Comparison of ENCODE assay signal across 16 cellular contexts in genomic region chr20:53764416-53764800, GRCh38.
A peak's percentile ranks its signal among the peaks of the same experiment; 100 is the strongest.
DNase-seq lines count a peak whose midpoint lies in the region; ATAC-seq, FAIRE-seq and TF ChIP-seq lines count a peak whose summit lies in the region.
"Had no signal": no experiment of that assay in that cellular context is flagged by ENCODE, and none has a peak within 500 bp of the region (broad histone marks: within the 10 kb centered on the region; RNA-seq: fewer than 3 reads in every experiment).

No MANE protein-coding gene starts in this region.

- no peak for TF ChIP-seq POLR2A in gastroesophageal sphincter (IDR thresholded peaks at IDR 0.05)

- H3K27me3 ChIP-seq in HUES48 (ENCODE audit: control insufficient read depth, insufficient read depth, low read length) (no peaks in the 10 kb centered on the region), gastroesophageal sphincter (no peaks in the 10 kb centered on the region)

- ATAC-seq in gastroesophageal sphincter: no peak

- no peak for TF ChIP-seq EP300 in gastroesophageal sphincter (IDR thresholded peaks at IDR 0.05)

- in situ Hi-C loops in ACHN (cut with HindIII; ENCODE audit: low pct_ligation_motif_present, low pct_unique_long_range_greater_than_20kb, low sequenced_read_pairs): loop anchor here (25.0 kb wide), 1 partner anchor 148 kb away; no protein-coding TSS in a partner anchor

- TF ChIP-seq CTCF in kidney (IDR thresholded peaks at IDR 0.05; ENCODE audit: borderline replicate concordance, extremely low read depth, insufficient read depth): no peak
- TF ChIP-seq CTCF in retinal pigment epithelial cell (conservative IDR thresholded peaks at IDR 0.05; ENCODE audit: low read depth, low read length): no peak
- no peak for TF ChIP-seq CTCF in gastroesophageal sphincter (IDR thresholded peaks at IDR 0.05)

- intact Hi-C loops in kidney (cut with DNase I): no loop called here

- H3K27ac ChIP-seq in HUES48 (ENCODE audit: low read depth, low read length) (peak overlapping the region; percentile 81), adipose tissue (ENCODE audit: low read depth, low read length) (peak overlapping the region; percentile 24), kidney (ENCODE audit: low read depth in 2 of 2, low read length in 2 of 2) (no peak overlapping the region), gastroesophageal sphincter (no peak overlapping the region)
- H3K27ac ChIP-seq: epithelial cell of prostate, PC-9 had no signal

- 24 to 63% (median 42%) methylated on average over 2 of the region's 2 CpGs for WGBS in adipose tissue, 3 donors
- 24 to 26% methylated on average over 2 of the region's 2 CpGs for WGBS in gastroesophageal sphincter (ENCODE audit: low coverage in 1 of 2), 2 donors

- FAIRE-seq in kidney (lab: Jason Lieb, UNC): no peak

- H3K9ac ChIP-seq in HUES48 (ENCODE audit: low read depth, low read length) (peak overlapping the region; percentile 55), kidney (ENCODE audit: low read length in 2 of 2) (no peak overlapping the region)

- H3K4me3 ChIP-seq in HUES48 (ENCODE audit: low read depth, low read length): peak overlapping the region; percentile 15; the same call in 1 of the 2 replicates
- H3K4me3 ChIP-seq in kidney (ENCODE audit: low read length in 2 of 2): peak overlapping the region; percentile 43 to 50
- peak overlapping the region; percentile 15 for H3K4me3 ChIP-seq in retinal pigment epithelial cell (ENCODE audit: low read length)
- H3K4me3 ChIP-seq in gastroesophageal sphincter: no peak overlapping the region
- H3K4me3 ChIP-seq: lung, PC-9 had no signal

- H3K4me1 ChIP-seq in HUES48 (ENCODE audit: control insufficient read depth, insufficient read depth, low read length) (peaks cover 40% of the 10 kb centered on the region), kidney (ENCODE audit: control insufficient read depth in 1 of 2, insufficient read depth in 1 of 2, low read depth in 1 of 2, low read length in 2 of 2) (peaks cover 0 to 6% of the 10 kb centered on the region in 2 donors), gastroesophageal sphincter (no peaks in the 10 kb centered on the region)

- no peaks in the 10 kb centered on the region for H3K9me3 ChIP-seq in HUES48 (ENCODE audit: control insufficient read depth, insufficient read depth, low read length)
- H3K9me3 ChIP-seq in kidney (ENCODE audit: control insufficient read depth in 1 of 2, low read length in 2 of 2): no peaks in the 10 kb centered on the region
- H3K9me3 ChIP-seq in gastroesophageal sphincter: no peaks in the 10 kb centered on the region

- DNase-seq in kidney: no peak
- DNase-seq in retinal pigment epithelial cell (ENCODE audit: low read depth): no peak
- DNase-seq in ACHN: no peak
- no peak for DNase-seq in stimulated activated naive CD4-positive, alpha-beta T cell (lab: John Stamatoyannopoulos, UW)
- DNase-seq in glomerular visceral epithelial cell (ENCODE audit: extremely low spot score): no peak
- DNase-seq: activated CD4-positive, alpha-beta T cell treated with anti-CD3 and anti-CD28 coated beads, Interleukin-2, amount 50 U/mL, for 48 hours; hippocampal formation; stimulated activated CD4-positive, alpha-beta T cell treated with anti-CD3 and anti-CD28 coated beads, Interleukin-4, amount 100 ng/mL, for 4 hours; stimulated activated naive CD4-positive, alpha-beta T cell treated with Interleukin-2 at 50 U/mL for 16 hours; T-helper 2 cell had no signal

- no peaks in the 10 kb centered on the region for H3K36me3 ChIP-seq in HUES48 (ENCODE audit: control insufficient read depth, insufficient read depth, low read length)
- no peaks in the 10 kb centered on the region for H3K36me3 ChIP-seq in kidney (ENCODE audit: control insufficient read depth in 1 of 2, insufficient read depth in 2 of 2, low read length in 2 of 2)
- no peaks in the 10 kb centered on the region for H3K36me3 ChIP-seq in gastroesophageal sphincter

Comparison
In these comparisons a context has a peak if more than half of its experiments do, and no peak if none do; other contexts are left out.
1. H3K27ac ChIP-seq: peak in HUES48 (single experiment) and adipose tissue (single experiment); none in kidney (0 of 2) and gastroesophageal sphincter (0 of 4).
2. H3K4me3 ChIP-seq: peak in HUES48 (single experiment), kidney (2 of 2) and retinal pigment epithelial cell (single experiment); none in gastroesophageal sphincter (0 of 2).